Comparison of ENCODE assay signal across 1 cellular context in the genomic region with DNA sequence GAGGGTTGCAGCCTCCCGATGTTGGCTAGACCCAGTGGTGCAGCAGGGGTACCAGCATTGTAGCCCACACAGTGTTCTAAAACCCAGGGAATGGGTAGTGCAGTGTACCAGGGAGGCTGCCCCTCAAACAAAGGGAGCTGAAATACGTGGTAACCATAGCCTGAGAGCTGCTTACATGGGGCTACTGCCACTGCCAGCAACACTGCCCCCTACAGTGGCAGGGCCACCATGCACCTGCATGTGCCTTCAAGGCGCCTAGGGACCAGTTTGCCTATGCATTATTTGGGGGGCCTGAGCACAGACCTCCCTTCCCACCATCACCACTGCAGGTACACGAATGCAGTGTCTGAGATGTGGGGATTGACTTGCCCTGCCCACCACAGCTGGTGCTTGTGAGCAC.
TF ChIP-seq lines count a peak whose summit lies in the region.

No MANE protein-coding gene starts in this region.

TF ChIP-seq in H1, 55 proteins besides CTCF, POLR2A, EP300 and RAD21:
- TF ChIP-seq RFX5 (IDR thresholded peaks at IDR 0.05; ENCODE audit: borderline replicate concordance, low read depth, low read length), result no peak
- no peak for TF ChIP-seq POLR2AphosphoS5 (IDR thresholded peaks at IDR 0.05; ENCODE audit: low read depth, low read length)
- no peak for TF ChIP-seq SP2 (IDR thresholded peaks at IDR 0.05; ENCODE audit: low read length)
- no peak for TF ChIP-seq SIN3A (conservative IDR thresholded peaks at IDR 0.05 in 1 of 2, IDR thresholded peaks at IDR 0.05 in 1 of 2; ENCODE audit: low read depth in 1 of 2, low read length in 2 of 2)
- no peak for TF ChIP-seq USF2 (IDR thresholded peaks at IDR 0.05; ENCODE audit: low read length)
- TF ChIP-seq BCL11A (IDR thresholded peaks at IDR 0.05; ENCODE audit: low read depth in 2 of 2, low read length in 2 of 2), result no peak
- TF ChIP-seq TBP (IDR thresholded peaks at IDR 0.05; ENCODE audit: low read depth, low read length), result no peak
- no peak for TF ChIP-seq SP1 (IDR thresholded peaks at IDR 0.05; ENCODE audit: low read depth, low read length)
- TF ChIP-seq PHF8 (conservative IDR thresholded peaks at IDR 0.05; ENCODE audit: low read depth, low read length), result no peak
- no peak for TF ChIP-seq KDM4A (IDR thresholded peaks at IDR 0.05; ENCODE audit: low read depth, low read length, severe bottlenecking)
- TF ChIP-seq KDM5A (IDR thresholded peaks at IDR 0.05; ENCODE audit: low read length), result no peak
- no peak for TF ChIP-seq GTF2F1 (IDR thresholded peaks at IDR 0.05; ENCODE audit: borderline replicate concordance, low read depth, low read length)
